In the genomic region with DNA sequence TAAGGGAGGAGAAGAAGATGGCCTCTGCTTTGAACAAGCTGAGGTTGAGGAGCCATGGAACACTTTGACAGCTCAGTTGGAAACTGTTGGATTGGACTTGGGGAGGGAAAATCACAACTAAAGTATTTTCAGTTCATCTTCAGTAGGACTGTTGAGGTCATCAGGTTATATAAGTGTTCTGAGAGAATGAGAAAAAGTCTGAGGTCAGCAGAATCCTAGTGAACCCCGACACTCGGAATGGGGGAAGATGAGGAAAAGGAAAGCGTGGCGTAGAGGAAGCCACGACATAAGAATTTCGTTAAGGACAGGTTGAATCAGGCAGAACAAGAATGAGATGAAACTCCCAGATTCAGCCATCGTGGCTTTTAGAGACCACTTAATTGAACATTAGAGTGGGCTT, we compare ENCODE assay signal across 30 cellular contexts.
"Had no signal": no experiment of that assay in that cellular context is flagged by ENCODE, and none has a peak within 500 bp of the region (broad histone marks: within the 10 kb centered on the region; RNA-seq: fewer than 3 reads in every experiment).

No MANE protein-coding gene starts in this region.

- H3K4me3 Mint-ChIP-seq: natural killer cell; nephron; neural progenitor cell; stimulated activated naive B cell treated with anti-CD40 and anti-IgM and Interleukin-4, amounts not matched to agents 10 μg/mL and 1 μg/mL and 100 μg/mL, for 72 hours; stimulated activated naive CD8-positive, alpha-beta T cell treated with anti-CD3 and anti-CD28 coated beads, Interleukin-15, Interleukin-2, amounts not matched to agents 100 ng/mL and 50 ng/mL, for 24 hours had no signal

- H3K36me3 ChIP-seq: neural progenitor cell, ovary, thoracic aorta, thyroid gland, upper lobe of left lung, uterus had no signal

- H3K36me3 Mint-ChIP-seq: natural killer cell had no signal

- H3K4me3 ChIP-seq: neural progenitor cell, ovary, psoas muscle, skin epidermis, smooth muscle cell, spleen, stomach, thoracic aorta, thyroid gland, tibial nerve, upper lobe of left lung, uterus had no signal

- H3K27ac ChIP-seq: neural progenitor cell, ovary, parathyroid adenoma, psoas muscle, skin epidermis, spleen, stomach, thoracic aorta, thyroid gland, tibial nerve, upper lobe of left lung, uterus had no signal

- DNase-seq: naive thymus-derived CD4-positive, alpha-beta T cell; natural killer cell; occipital lobe; ovary; posterior cingulate gyrus; psoas muscle; right cardiac atrium; spleen; stimulated activated CD4-positive, alpha-beta T cell treated with anti-CD3 and anti-CD28 coated beads, Interleukin-12 subunit alpha, Interleukin-12 subunit beta, amount 100 ng/mL, for 4 hours; stimulated activated CD4-positive, alpha-beta T cell treated with anti-CD3 and anti-CD28 coated beads, Interleukin-1b, Interleukin-23, amount 100 ng/mL, for 48 hours; stimulated activated CD4-positive, alpha-beta T cell treated with anti-CD3 and anti-CD28 coated beads, Interleukin-4, amount 100 ng/mL, for 1 hour; stimulated activated CD4-positive, alpha-beta T cell treated with anti-CD3 and anti-CD28 coated beads, Interleukin-4, amount 100 ng/mL, for 4 hours; stimulated activated CD8-positive, alpha-beta memory T cell treated with anti-CD3 and anti-CD28 coated beads, Interleukin-4, amount 100 ng/mL, for 48 hours; stimulated activated naive B cell treated with anti-CD40 and anti-IgM and Interleukin-4, amounts not matched to agents 10 μg/mL and 1 μg/mL and 100 μg/mL, for 72 hours; stimulated activated naive CD4-positive, alpha-beta T cell treated with Interleukin-2 at 50 U/mL for 16 hours; stomach; trophoblast cell; upper lobe of left lung; uterus had no signal

- H3K27me3 ChIP-seq: neural progenitor cell, ovary, spleen, stomach, thyroid gland, tibial nerve, upper lobe of left lung, uterus had no signal

- H3K27me3 Mint-ChIP-seq: stimulated activated naive B cell treated with anti-CD40 and anti-IgM and Interleukin-4, amounts not matched to agents 10 μg/mL and 1 μg/mL and 100 μg/mL, for 72 hours; stimulated activated naive CD8-positive, alpha-beta T cell treated with anti-CD3 and anti-CD28 coated beads, Interleukin-15, Interleukin-2, amounts not matched to agents 100 ng/mL and 50 ng/mL, for 24 hours had no signal

- ATAC-seq: naive thymus-derived CD4-positive, alpha-beta T cell; natural killer cell; psoas muscle; right cardiac atrium; sciatic nerve; stimulated activated naive B cell treated with anti-CD40 and anti-IgM and Interleukin-4, amounts not matched to agents 10 μg/mL and 1 μg/mL and 100 μg/mL, for 72 hours had no signal

- H3K27ac Mint-ChIP-seq: naive thymus-derived CD4-positive, alpha-beta T cell; natural killer cell; nephron; neural progenitor cell; progenitor cell of endocrine pancreas; stimulated activated naive B cell treated with anti-CD40 and anti-IgM and Interleukin-4, amounts not matched to agents 10 μg/mL and 1 μg/mL and 100 μg/mL, for 72 hours; stimulated activated naive CD8-positive, alpha-beta T cell treated with anti-CD3 and anti-CD28 coated beads, Interleukin-15, Interleukin-2, amounts not matched to agents 100 ng/mL and 50 ng/mL, for 24 hours had no signal

- H3K4me2 ChIP-seq: neural progenitor cell, smooth muscle cell had no signal

- H3K9me3 Mint-ChIP-seq: natural killer cell; nephron; neural progenitor cell; stimulated activated naive B cell treated with anti-CD40 and anti-IgM and Interleukin-4, amounts not matched to agents 10 μg/mL and 1 μg/mL and 100 μg/mL, for 72 hours; stimulated activated naive CD8-positive, alpha-beta T cell treated with anti-CD3 and anti-CD28 coated beads, Interleukin-15, Interleukin-2, amounts not matched to agents 100 ng/mL and 50 ng/mL, for 24 hours had no signal

- H3K9me3 ChIP-seq: ovary, psoas muscle, spleen, stomach, thoracic aorta, thyroid gland, tibial nerve, upper lobe of left lung, uterus had no signal
